23 cellular contexts compared by ENCODE assay signal in the genomic region with DNA sequence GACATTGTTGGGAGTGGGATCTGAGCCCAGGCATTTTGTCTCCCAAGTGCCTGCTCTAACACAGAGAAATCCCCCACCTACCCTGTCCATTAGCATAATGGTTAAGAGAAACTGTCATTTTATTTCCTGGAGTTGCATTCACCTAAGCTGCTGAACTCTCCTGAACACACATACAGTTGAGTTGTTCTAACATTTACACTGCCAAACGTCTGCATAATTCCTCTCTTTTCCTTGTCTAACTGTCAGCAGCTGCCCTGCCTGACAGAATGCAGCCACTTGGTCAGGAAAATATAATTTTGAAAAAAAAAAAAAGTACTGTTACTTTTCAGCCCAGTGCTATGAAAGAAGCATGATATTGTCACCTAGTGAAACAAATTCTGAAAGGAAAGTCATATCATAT.
"Had no signal": no experiment of that assay in that cellular context is flagged by ENCODE, and none has a peak within 500 bp of the region (broad histone marks: within the 10 kb centered on the region; RNA-seq: fewer than 3 reads in every experiment).

No MANE protein-coding gene starts in this region.

- DNase-seq: colonic mucosa; cortex of kidney; dermis blood vessel endothelial cell; dorsolateral prefrontal cortex; effector CD4-positive, alpha-beta T cell; effector CD8-positive, alpha-beta T cell; effector memory CD4-positive, alpha-beta T cell; effector memory CD8-positive, alpha-beta T cell; endodermal cell; erythroblast; esophagus squamous epithelium; foreskin fibroblast; foreskin keratinocyte; foreskin melanocyte; gastrocnemius medialis; glutamatergic neuron; heart left ventricle had no signal

- H3K4me3 ChIP-seq: colonic mucosa, coronary artery, dorsolateral prefrontal cortex, esophagus muscularis mucosa, esophagus squamous epithelium, gastrocnemius medialis, gastroesophageal sphincter, heart left ventricle, hepatocyte had no signal

- ATAC-seq: effector memory CD8-positive, alpha-beta T cell; esophagus mucosa; foreskin keratinocyte; gastrocnemius medialis; gastroesophageal sphincter; heart left ventricle had no signal

- H3K79me2 ChIP-seq: hepatocyte had no signal

- H3K9me3 ChIP-seq: colonic mucosa, esophagus muscularis mucosa, esophagus squamous epithelium, gastrocnemius medialis, gastroesophageal sphincter, heart left ventricle had no signal

- H3K4me2 ChIP-seq: hepatocyte had no signal

- H3K4me1 ChIP-seq: colonic mucosa, esophagus muscularis mucosa, esophagus squamous epithelium, foreskin keratinocyte, gastrocnemius medialis, gastroesophageal sphincter had no signal

- H2AFZ ChIP-seq: hepatocyte had no signal

- H3K36me3 ChIP-seq: colonic mucosa, esophagus muscularis mucosa, esophagus squamous epithelium, gastrocnemius medialis, gastroesophageal sphincter, heart left ventricle had no signal

- H3K27ac ChIP-seq: colonic mucosa, coronary artery, dorsolateral prefrontal cortex, epithelial cell of prostate, esophagus muscularis mucosa, esophagus squamous epithelium, foreskin keratinocyte, gastrocnemius medialis, gastroesophageal sphincter, heart left ventricle, hepatocyte had no signal

- H3K27me3 ChIP-seq: colonic mucosa, dorsolateral prefrontal cortex, esophagus muscularis mucosa, esophagus squamous epithelium, gastrocnemius medialis, gastroesophageal sphincter, heart left ventricle, hepatocyte had no signal
